Comparison of ENCODE assay signal across 1 cellular context in the genomic region with DNA sequence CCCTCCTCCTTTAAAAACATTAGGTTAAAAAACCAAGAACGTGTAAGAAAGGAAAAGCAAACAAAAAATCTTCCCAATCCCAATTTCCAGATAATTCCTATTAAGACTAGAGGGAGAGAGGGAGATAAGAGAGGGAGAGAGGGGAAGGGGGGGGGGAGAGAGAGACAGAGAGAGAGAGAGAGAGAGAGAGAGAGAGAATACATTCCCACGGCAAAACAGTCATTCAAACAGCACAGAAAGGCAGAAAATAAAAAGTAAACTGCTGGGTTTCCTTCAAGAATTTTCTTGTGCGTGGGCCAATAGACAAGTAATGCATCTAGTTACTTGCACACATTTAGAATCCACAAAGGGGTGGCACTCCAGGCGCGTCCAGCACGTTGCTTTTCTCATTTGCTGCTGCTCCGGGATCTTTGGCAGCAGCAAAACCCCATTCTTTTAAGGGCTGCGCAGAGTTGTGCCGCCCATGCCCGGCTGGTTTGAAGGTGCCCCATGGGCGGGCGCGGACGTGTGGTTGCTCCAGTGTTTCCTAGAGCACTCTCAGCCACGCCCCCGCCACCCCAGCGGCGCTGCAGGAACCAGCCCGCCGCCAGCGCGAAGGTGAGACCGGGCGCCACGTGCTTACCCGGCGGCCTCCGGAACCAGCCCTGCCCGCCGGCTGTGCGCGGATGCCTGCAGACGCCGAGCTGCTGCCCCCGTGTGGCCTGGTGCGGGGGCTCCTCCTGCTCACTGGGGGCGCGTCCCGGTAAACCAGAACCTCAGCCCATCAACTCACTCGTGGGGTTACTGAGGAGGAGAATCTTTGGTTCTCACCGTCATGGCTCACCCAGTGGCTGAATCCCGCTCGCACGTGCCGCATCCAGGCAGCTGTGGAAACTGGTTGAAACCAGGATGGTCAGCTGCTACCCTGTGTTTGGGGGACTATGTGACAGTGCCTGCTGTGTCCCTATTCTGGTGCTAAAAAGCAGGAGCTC.
TF ChIP-seq lines count a peak whose summit lies in the region.

No MANE protein-coding gene starts in this region.

TF ChIP-seq in HepG2, 621 proteins besides CTCF, POLR2A, EP300 and RAD21 (continued from another document and continues in another):
- TF ChIP-seq, protein P1, sequence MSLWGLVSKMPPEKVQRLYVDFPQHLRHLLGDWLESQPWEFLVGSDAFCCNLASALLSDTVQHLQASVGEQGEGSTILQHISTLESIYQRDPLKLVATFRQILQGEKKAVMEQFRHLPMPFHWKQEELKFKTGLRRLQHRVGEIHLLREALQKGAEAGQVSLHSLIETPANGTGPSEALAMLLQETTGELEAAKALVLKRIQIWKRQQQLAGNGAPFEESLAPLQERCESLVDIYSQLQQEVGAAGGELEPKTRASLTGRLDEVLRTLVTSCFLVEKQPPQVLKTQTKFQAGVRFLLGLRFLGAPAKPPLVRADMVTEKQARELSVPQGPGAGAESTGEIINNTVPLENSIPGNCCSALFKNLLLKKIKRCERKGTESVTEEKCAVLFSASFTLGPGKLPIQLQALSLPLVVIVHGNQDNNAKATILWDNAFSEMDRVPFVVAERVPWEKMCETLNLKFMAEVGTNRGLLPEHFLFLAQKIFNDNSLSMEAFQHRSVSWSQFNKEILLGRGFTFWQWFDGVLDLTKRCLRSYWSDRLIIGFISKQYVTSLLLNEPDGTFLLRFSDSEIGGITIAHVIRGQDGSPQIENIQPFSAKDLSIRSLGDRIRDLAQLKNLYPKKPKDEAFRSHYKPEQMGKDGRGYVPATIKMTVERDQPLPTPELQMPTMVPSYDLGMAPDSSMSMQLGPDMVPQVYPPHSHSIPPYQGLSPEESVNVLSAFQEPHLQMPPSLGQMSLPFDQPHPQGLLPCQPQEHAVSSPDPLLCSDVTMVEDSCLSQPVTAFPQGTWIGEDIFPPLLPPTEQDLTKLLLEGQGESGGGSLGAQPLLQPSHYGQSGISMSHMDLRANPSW (CRISPR knock-in tag; IDR thresholded peaks at IDR 0.05; ENCODE audit: borderline replicate concordance): 0 out of 2 replicates have a peak, but pooled peaks have one; percentile 30
- TF ChIP-seq ZNF749 (CRISPR knock-in tag; IDR thresholded peaks at IDR 0.05; ENCODE audit: borderline replicate concordance): peak; percentile 98
- TF ChIP-seq FOXP1 (IDR thresholded peaks at IDR 0.05): no peak
- no peak for TF ChIP-seq FOXP1 (CRISPR knock-in tag; IDR thresholded peaks at IDR 0.05)
- no peak for TF ChIP-seq TBX3 (IDR thresholded peaks at IDR 0.05; ENCODE audit: borderline replicate concordance)
- peak; percentile 82; the same call in 1 of the 2 replicates for TF ChIP-seq ZNF530 (CRISPR knock-in tag; IDR thresholded peaks at IDR 0.05; ENCODE audit: low read depth)
- TF ChIP-seq, protein P2, sequence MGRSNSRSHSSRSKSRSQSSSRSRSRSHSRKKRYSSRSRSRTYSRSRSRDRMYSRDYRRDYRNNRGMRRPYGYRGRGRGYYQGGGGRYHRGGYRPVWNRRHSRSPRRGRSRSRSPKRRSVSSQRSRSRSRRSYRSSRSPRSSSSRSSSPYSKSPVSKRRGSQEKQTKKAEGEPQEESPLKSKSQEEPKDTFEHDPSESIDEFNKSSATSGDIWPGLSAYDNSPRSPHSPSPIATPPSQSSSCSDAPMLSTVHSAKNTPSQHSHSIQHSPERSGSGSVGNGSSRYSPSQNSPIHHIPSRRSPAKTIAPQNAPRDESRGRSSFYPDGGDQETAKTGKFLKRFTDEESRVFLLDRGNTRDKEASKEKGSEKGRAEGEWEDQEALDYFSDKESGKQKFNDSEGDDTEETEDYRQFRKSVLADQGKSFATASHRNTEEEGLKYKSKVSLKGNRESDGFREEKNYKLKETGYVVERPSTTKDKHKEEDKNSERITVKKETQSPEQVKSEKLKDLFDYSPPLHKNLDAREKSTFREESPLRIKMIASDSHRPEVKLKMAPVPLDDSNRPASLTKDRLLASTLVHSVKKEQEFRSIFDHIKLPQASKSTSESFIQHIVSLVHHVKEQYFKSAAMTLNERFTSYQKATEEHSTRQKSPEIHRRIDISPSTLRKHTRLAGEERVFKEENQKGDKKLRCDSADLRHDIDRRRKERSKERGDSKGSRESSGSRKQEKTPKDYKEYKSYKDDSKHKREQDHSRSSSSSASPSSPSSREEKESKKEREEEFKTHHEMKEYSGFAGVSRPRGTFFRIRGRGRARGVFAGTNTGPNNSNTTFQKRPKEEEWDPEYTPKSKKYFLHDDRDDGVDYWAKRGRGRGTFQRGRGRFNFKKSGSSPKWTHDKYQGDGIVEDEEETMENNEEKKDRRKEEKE (IDR thresholded peaks at IDR 0.05): no peak
- TF ChIP-seq ZNF17 (CRISPR knock-in tag; IDR thresholded peaks at IDR 0.05): peak; percentile 96
- TF ChIP-seq MED1 (CRISPR knock-in tag; IDR thresholded peaks at IDR 0.05): peak; percentile 87
- peak; percentile 99 for TF ChIP-seq ZNF224 (CRISPR knock-in tag; IDR thresholded peaks at IDR 0.05)
- peak; percentile 66 for TF ChIP-seq FOXO1 (CRISPR knock-in tag; IDR thresholded peaks at IDR 0.05)
- TF ChIP-seq HNRNPL (IDR thresholded peaks at IDR 0.05; ENCODE audit: low read depth, low read length): peak; percentile 80; the same call in 1 of the 2 replicates
- TF ChIP-seq ASH2L (IDR thresholded peaks at IDR 0.05; ENCODE audit: insufficient read length, low read depth, low read length): no peak
- no peak for TF ChIP-seq TP53 (CRISPR knock-in tag; conservative IDR thresholded peaks at IDR 0.05)
- no peak for TF ChIP-seq ADNP (CRISPR knock-in tag; IDR thresholded peaks at IDR 0.05)
- TF ChIP-seq, protein P3, sequence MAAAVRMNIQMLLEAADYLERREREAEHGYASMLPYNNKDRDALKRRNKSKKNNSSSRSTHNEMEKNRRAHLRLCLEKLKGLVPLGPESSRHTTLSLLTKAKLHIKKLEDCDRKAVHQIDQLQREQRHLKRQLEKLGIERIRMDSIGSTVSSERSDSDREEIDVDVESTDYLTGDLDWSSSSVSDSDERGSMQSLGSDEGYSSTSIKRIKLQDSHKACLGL (CRISPR knock-in tag; IDR thresholded peaks at IDR 0.05): peak; percentile 99
- peak; percentile 64; the same call in 1 of the 2 replicates for TF ChIP-seq SNAI1 (CRISPR knock-in tag; IDR thresholded peaks at IDR 0.05; ENCODE audit: borderline replicate concordance)
- TF ChIP-seq, protein P4, sequence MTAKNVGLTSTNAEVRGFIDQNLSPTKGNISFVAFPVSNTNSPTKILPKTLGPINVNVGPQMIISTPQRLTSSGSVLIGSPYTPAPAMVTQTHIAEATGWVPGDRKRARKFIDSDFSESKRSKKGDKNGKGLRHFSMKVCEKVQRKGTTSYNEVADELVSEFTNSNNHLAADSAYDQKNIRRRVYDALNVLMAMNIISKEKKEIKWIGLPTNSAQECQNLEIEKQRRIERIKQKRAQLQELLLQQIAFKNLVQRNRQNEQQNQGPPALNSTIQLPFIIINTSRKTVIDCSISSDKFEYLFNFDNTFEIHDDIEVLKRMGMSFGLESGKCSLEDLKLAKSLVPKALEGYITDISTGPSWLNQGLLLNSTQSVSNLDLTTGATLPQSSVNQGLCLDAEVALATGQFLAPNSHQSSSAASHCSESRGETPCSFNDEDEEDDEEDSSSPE (CRISPR knock-in tag; IDR thresholded peaks at IDR 0.05): peak; percentile 97
- TF ChIP-seq KAT8 (CRISPR knock-in tag; IDR thresholded peaks at IDR 0.05): peak; percentile 90
- TF ChIP-seq MAFF (IDR thresholded peaks at IDR 0.05; ENCODE audit: low read depth, low read length): no peak
- peak; percentile 84 for TF ChIP-seq THAP11 (CRISPR knock-in tag; IDR thresholded peaks at IDR 0.05)
- TF ChIP-seq ESRRA (CRISPR knock-in tag; IDR thresholded peaks at IDR 0.05; ENCODE audit: low read depth): peak; percentile 89
- TF ChIP-seq, protein P5, sequence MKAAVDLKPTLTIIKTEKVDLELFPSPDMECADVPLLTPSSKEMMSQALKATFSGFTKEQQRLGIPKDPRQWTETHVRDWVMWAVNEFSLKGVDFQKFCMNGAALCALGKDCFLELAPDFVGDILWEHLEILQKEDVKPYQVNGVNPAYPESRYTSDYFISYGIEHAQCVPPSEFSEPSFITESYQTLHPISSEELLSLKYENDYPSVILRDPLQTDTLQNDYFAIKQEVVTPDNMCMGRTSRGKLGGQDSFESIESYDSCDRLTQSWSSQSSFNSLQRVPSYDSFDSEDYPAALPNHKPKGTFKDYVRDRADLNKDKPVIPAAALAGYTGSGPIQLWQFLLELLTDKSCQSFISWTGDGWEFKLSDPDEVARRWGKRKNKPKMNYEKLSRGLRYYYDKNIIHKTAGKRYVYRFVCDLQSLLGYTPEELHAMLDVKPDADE (CRISPR knock-in tag; IDR thresholded peaks at IDR 0.05): peak; percentile 96
- TF ChIP-seq ZNF451 (CRISPR knock-in tag; IDR thresholded peaks at IDR 0.05): peak; percentile 98
- TF ChIP-seq CBX5 (CRISPR knock-in tag; IDR thresholded peaks at IDR 0.05; ENCODE audit: borderline replicate concordance): peak; percentile 64; the same call in 1 of the 2 replicates
- TF ChIP-seq SNAPC2 (CRISPR knock-in tag; IDR thresholded peaks at IDR 0.05): peak; percentile 99
- TF ChIP-seq, protein P6, sequence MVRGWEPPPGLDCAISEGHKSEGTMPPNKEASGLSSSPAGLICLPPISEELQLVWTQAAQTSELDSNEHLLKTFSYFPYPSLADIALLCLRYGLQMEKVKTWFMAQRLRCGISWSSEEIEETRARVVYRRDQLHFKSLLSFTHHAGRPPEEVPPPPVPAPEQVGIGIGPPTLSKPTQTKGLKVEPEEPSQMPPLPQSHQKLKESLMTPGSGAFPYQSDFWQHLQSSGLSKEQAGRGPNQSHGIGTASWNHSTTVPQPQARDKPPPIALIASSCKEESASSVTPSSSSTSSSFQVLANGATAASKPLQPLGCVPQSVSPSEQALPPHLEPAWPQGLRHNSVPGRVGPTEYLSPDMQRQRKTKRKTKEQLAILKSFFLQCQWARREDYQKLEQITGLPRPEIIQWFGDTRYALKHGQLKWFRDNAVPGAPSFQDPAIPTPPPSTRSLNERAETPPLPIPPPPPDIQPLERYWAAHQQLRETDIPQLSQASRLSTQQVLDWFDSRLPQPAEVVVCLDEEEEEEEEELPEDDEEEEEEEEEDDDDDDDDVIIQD (CRISPR knock-in tag; IDR thresholded peaks at IDR 0.05; ENCODE audit: low read depth): peak; percentile 77
- TF ChIP-seq, protein P7, sequence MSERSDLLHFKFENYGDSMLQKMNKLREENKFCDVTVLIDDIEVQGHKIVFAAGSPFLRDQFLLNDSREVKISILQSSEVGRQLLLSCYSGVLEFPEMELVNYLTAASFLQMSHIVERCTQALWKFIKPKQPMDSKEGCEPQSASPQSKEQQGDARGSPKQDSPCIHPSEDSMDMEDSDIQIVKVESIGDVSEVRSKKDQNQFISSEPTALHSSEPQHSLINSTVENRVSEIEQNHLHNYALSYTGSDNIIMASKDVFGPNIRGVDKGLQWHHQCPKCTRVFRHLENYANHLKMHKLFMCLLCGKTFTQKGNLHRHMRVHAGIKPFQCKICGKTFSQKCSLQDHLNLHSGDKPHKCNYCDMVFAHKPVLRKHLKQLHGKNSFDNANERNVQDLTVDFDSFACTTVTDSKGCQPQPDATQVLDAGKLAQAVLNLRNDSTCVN (CRISPR knock-in tag; IDR thresholded peaks at IDR 0.05; ENCODE audit: borderline replicate concordance): peak; percentile 93; the same call in 1 of the 2 replicates
- peak; percentile 99 for TF ChIP-seq NKX3-1 (CRISPR knock-in tag; IDR thresholded peaks at IDR 0.05)
- no peak for TF ChIP-seq RBM39 (IDR thresholded peaks at IDR 0.05; ENCODE audit: low read depth, low read length, poor library complexity, severe bottlenecking)
- TF ChIP-seq, protein P8, sequence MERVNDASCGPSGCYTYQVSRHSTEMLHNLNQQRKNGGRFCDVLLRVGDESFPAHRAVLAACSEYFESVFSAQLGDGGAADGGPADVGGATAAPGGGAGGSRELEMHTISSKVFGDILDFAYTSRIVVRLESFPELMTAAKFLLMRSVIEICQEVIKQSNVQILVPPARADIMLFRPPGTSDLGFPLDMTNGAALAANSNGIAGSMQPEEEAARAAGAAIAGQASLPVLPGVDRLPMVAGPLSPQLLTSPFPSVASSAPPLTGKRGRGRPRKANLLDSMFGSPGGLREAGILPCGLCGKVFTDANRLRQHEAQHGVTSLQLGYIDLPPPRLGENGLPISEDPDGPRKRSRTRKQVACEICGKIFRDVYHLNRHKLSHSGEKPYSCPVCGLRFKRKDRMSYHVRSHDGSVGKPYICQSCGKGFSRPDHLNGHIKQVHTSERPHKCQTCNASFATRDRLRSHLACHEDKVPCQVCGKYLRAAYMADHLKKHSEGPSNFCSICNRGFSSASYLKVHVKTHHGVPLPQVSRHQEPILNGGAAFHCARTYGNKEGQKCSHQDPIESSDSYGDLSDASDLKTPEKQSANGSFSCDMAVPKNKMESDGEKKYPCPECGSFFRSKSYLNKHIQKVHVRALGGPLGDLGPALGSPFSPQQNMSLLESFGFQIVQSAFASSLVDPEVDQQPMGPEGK (CRISPR knock-in tag; IDR thresholded peaks at IDR 0.05): peak; percentile 87
- TF ChIP-seq CBFB (CRISPR knock-in tag; IDR thresholded peaks at IDR 0.05): peak; percentile 72
- TF ChIP-seq, protein P9, sequence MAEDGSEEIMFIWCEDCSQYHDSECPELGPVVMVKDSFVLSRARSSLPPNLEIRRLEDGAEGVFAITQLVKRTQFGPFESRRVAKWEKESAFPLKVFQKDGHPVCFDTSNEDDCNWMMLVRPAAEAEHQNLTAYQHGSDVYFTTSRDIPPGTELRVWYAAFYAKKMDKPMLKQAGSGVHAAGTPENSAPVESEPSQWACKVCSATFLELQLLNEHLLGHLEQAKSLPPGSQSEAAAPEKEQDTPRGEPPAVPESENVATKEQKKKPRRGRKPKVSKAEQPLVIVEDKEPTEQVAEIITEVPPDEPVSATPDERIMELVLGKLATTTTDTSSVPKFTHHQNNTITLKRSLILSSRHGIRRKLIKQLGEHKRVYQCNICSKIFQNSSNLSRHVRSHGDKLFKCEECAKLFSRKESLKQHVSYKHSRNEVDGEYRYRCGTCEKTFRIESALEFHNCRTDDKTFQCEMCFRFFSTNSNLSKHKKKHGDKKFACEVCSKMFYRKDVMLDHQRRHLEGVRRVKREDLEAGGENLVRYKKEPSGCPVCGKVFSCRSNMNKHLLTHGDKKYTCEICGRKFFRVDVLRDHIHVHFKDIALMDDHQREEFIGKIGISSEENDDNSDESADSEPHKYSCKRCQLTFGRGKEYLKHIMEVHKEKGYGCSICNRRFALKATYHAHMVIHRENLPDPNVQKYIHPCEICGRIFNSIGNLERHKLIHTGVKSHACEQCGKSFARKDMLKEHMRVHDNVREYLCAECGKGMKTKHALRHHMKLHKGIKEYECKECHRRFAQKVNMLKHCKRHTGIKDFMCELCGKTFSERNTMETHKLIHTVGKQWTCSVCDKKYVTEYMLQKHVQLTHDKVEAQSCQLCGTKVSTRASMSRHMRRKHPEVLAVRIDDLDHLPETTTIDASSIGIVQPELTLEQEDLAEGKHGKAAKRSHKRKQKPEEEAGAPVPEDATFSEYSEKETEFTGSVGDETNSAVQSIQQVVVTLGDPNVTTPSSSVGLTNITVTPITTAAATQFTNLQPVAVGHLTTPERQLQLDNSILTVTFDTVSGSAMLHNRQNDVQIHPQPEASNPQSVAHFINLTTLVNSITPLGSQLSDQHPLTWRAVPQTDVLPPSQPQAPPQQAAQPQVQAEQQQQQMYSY (CRISPR knock-in tag; IDR thresholded peaks at IDR 0.05): peak; percentile 83
- no peak for TF ChIP-seq TAF1 (CRISPR knock-in tag; IDR thresholded peaks at IDR 0.05)
- TF ChIP-seq FOSL1 (CRISPR knock-in tag; IDR thresholded peaks at IDR 0.05; ENCODE audit: borderline replicate concordance): no peak
- peak; percentile 99 for TF ChIP-seq GLI4 (CRISPR knock-in tag; IDR thresholded peaks at IDR 0.05; ENCODE audit: borderline replicate concordance)
